Comparison of ENCODE assay signal across 25 cellular contexts in genomic region chr10:75762436-75762802, GRCh38.
DNase-seq lines count a peak whose midpoint lies in the region; ATAC-seq, FAIRE-seq and TF ChIP-seq lines count a peak whose summit lies in the region.
"Had no signal": no experiment of that assay in that cellular context is flagged by ENCODE, and none has a peak within 500 bp of the region (broad histone marks: within the 10 kb centered on the region; RNA-seq: fewer than 3 reads in every experiment).

No MANE protein-coding gene starts in this region.

- H4K20me1 ChIP-seq in PC-3 (ENCODE audit: low read length) (no peaks in the 10 kb centered on the region), HepG2 (ENCODE audit: insufficient read depth, low read length) (no peaks in the 10 kb centered on the region)

- 69% methylated on average over 2 of the region's 2 CpGs for WGBS in A549 (ENCODE audit: missing lambda C conversion rate)
- WGBS in HepG2 (ENCODE audit: low lambda C conversion rate): 71% methylated on average over 2 of the region's 2 CpGs
- 77% methylated on average over 2 of the region's 2 CpGs for WGBS in prostate gland

- FAIRE-seq in A549 (lab: Jason Lieb, UNC) (no peak), HepG2 (lab: Jason Lieb, UNC) (no peak)
- FAIRE-seq: GM12891, H1 had no signal

- BruUV-seq in PC-3 (replicated peaks; lab: Mats Ljungman, UMichigan): no TSS peak
- no TSS peak for BruUV-seq in HepG2 (replicated peaks; lab: Mats Ljungman, UMichigan)

- H3K4me3 ChIP-seq in A549 (no peak overlapping the region), PC-3 (ENCODE audit: low read length) (no peak overlapping the region), HepG2 (replicated peaks in 1 of 3; ENCODE audit: insufficient read depth in 1 of 3, low read depth in 2 of 3, low read length in 3 of 3) (no peak overlapping the region), prostate gland (no peak overlapping the region), lower lobe of right lung (no peak overlapping the region)
- H3K4me3 ChIP-seq: SK-N-MC had no signal

- H3K27me3 ChIP-seq in PC-3 (ENCODE audit: low read length) (peaks cover 24% of the 10 kb centered on the region; the same call in 1 of the 2 replicates), HepG2 (ENCODE audit: control insufficient read depth in 1 of 2, insufficient read depth in 2 of 2, low read length in 2 of 2) (no peaks in the 10 kb centered on the region), prostate gland (replicated peaks; ENCODE audit: insufficient read depth) (no peaks in the 10 kb centered on the region), lower lobe of right lung (ENCODE audit: low read depth) (no peaks in the 10 kb centered on the region)

- no peaks in the 10 kb centered on the region for H3F3A ChIP-seq in PC-3 (ENCODE audit: low read length, unreplicated experiment)

- H3K36me3 ChIP-seq in PC-3 (ENCODE audit: low read depth, low read length) (no peaks in the 10 kb centered on the region), HepG2 (replicated peaks in 1 of 2; ENCODE audit: control insufficient read depth in 1 of 2, insufficient read depth in 2 of 2, low read length in 2 of 2) (no peaks in the 10 kb centered on the region), prostate gland (no peaks in the 10 kb centered on the region), lower lobe of right lung (no peaks in the 10 kb centered on the region)

- no peak overlapping the region; a peak in 1 of 6 replicates for H3K27ac ChIP-seq in A549
- no peak overlapping the region for H3K27ac ChIP-seq in PC-3 (ENCODE audit: low read length)
- no peak overlapping the region for H3K27ac ChIP-seq in HepG2 (ENCODE audit: extremely low read length, insufficient read depth, low read length)
- no peak overlapping the region for H3K27ac ChIP-seq in prostate gland
- H3K27ac ChIP-seq in lower lobe of right lung: no peak overlapping the region
- H3K27ac ChIP-seq: SK-N-MC had no signal

- no peak for DNase-seq in A549 (ENCODE audit: low read depth in 1 of 2, low spot score in 1 of 2)
- DNase-seq in PC-3: peak; percentile 41
- no peak for DNase-seq in HepG2 (ENCODE audit: low spot score)
- DNase-seq in prostate gland (ENCODE audit: low spot score): peak; percentile 10
- DNase-seq in lower lobe of right lung: no peak
- DNase-seq: C1 segment of cervical spinal cord; CD4-positive, alpha-beta memory T cell; COR-L47; DMS79; EL; GDM1; HCEC 1CT; KBM-7; MM.1S; NCI-H2029; NCI-H2227 treated with DMSO at 0.1 percent for 48 hours; NCI-H526 treated with DMSO at 0.1 percent for 48 hours; SHP77 treated with DMSO at 0.1 percent for 48 hours; SW 1271 had no signal

- no peaks in the 10 kb centered on the region for H3K9me2 ChIP-seq in PC-3 (replicated peaks; ENCODE audit: low read length)

- TF ChIP-seq EP300 in A549 (IDR thresholded peaks at IDR 0.05) (no peak), HepG2 (IDR thresholded peaks at IDR 0.05; ENCODE audit: low read depth in 2 of 2, low read length in 2 of 2) (no peak), HepG2 (CRISPR knock-in tag; IDR thresholded peaks at IDR 0.05; ENCODE audit: borderline replicate concordance) (no peak)

- in situ Hi-C loops in HepG2 (cut with HindIII; ENCODE audit: extremely low pct_ligation_motif_present, low pct_unique_long_range_greater_than_20kb): no loop called here

- no peak for TF ChIP-seq RAD21 in A549 (conservative IDR thresholded peaks at IDR 0.05 in 1 of 2, IDR thresholded peaks at IDR 0.05 in 1 of 2)
- TF ChIP-seq RAD21 in HepG2 (CRISPR knock-in tag; IDR thresholded peaks at IDR 0.05): no peak

- intact Hi-C loops in PC-3 (cut with micrococcal nuclease) (no loop called here), HepG2 (cut with micrococcal nuclease; ENCODE audit: unreplicated experiment) (no loop called here), prostate gland (cut with DNase I) (no loop called here), lower lobe of right lung (cut with DNase I) (no loop called here)

- POLR2A ChIA-PET in A549 (lab: Yijun Ruan, JAX) (no interaction called here), PC-3 (lab: Charles Lee; ENCODE audit: unreplicated experiment) (no interaction called here), HepG2 (lab: Yijun Ruan, JAX) (interaction anchor here (2.1 kb wide), 1 partner anchor 14 kb away, joined by 5 read pairs; no protein-coding TSS in a partner anchor)

- no peak for TF ChIP-seq POLR2A in A549 (IDR thresholded peaks at IDR 0.05; ENCODE audit: low read length)
- no peak for TF ChIP-seq POLR2A in HepG2 (IDR thresholded peaks at IDR 0.05; ENCODE audit: insufficient read depth in 1 of 2, low read depth in 2 of 2, low read length in 2 of 2)
- no peak for TF ChIP-seq POLR2A in prostate gland (IDR thresholded peaks at IDR 0.05)

- H3K79me2 ChIP-seq in PC-3 (ENCODE audit: low read length) (no peaks in the 10 kb centered on the region), HepG2 (ENCODE audit: insufficient read depth, low read length) (no peaks in the 10 kb centered on the region)

- H3K4me1 ChIP-seq in A549 (peaks cover 38% of the 10 kb centered on the region), PC-3 (ENCODE audit: insufficient read depth, low read length) (peaks cover 13% of the 10 kb centered on the region), HepG2 (ENCODE audit: insufficient read depth, low read length) (peaks cover 49% of the 10 kb centered on the region), prostate gland (replicated peaks) (no peaks in the 10 kb centered on the region), lower lobe of right lung (no peaks in the 10 kb centered on the region)

- H3K4me2 ChIP-seq in A549: 0 out of 3 replicates have a peak overlapping the region, but pooled peaks have one; percentile 12
- H3K4me2 ChIP-seq in PC-3 (ENCODE audit: low read length): no peak overlapping the region
- no peak overlapping the region for H3K4me2 ChIP-seq in HepG2 (ENCODE audit: low read depth, low read length)

- H3K9me3 ChIP-seq in A549 (no peaks in the 10 kb centered on the region), PC-3 (ENCODE audit: low read length) (no peaks in the 10 kb centered on the region), HepG2 (ENCODE audit: low read length) (no peaks in the 10 kb centered on the region), prostate gland (no peaks in the 10 kb centered on the region), lower lobe of right lung (no peaks in the 10 kb centered on the region)

- no peak overlapping the region for H3K9ac ChIP-seq in PC-3 (ENCODE audit: low read length)
- no peak overlapping the region for H3K9ac ChIP-seq in HepG2 (ENCODE audit: insufficient read depth, low read depth, low read length)

- TF ChIP-seq CTCF in A549 (IDR thresholded peaks at IDR 0.05) (no peak), PC-3 (conservative IDR thresholded peaks at IDR 0.05; ENCODE audit: low read depth, low read length) (no peak), HepG2 (CRISPR knock-in tag; IDR thresholded peaks at IDR 0.05) (no peak), prostate gland (IDR thresholded peaks at IDR 0.05) (no peak), lower lobe of right lung (IDR thresholded peaks at IDR 0.05) (no peak)

- ATAC-seq in A549 (no peak), PC-3 (no peak), HepG2 (no peak), HG02759 (IDR thresholded peaks at IDR 0.05; ENCODE audit: unreplicated experiment) (no peak), HG03439 (IDR thresholded peaks at IDR 0.05; ENCODE audit: unreplicated experiment) (no peak), lower lobe of right lung (no peak)
- ATAC-seq: Panc1 had no signal

- H2AFZ ChIP-seq in PC-3 (ENCODE audit: low read length) (no peak overlapping the region), HepG2 (ENCODE audit: low read length) (no peak overlapping the region)

- CTCF ChIA-PET in A549 (lab: Yijun Ruan, JAX) (no interaction called here), PC-3 (lab: Charles Lee) (no interaction called here), HepG2 (lab: Yijun Ruan, JAX; ENCODE audit: low intra/inter-chr PET ratio, low total read pairs) (no interaction called here)

TF ChIP-seq in A549, 52 proteins besides CTCF, POLR2A, EP300 and RAD21 (continues in another document):
- no peak for TF ChIP-seq MAZ (IDR thresholded peaks at IDR 0.05; ENCODE audit: borderline replicate concordance, low read depth, low read length)
- TF ChIP-seq BCL3 (IDR thresholded peaks at IDR 0.05): no peak
- no peak for TF ChIP-seq CHD4 (IDR thresholded peaks at IDR 0.05; ENCODE audit: borderline replicate concordance)
- no peak for TF ChIP-seq FOSL2 (IDR thresholded peaks at IDR 0.05)
- no peak for TF ChIP-seq FOSL2 (CRISPR knock-in tag; IDR thresholded peaks at IDR 0.05)
- TF ChIP-seq CBX8 (IDR thresholded peaks at IDR 0.05): no peak
- no peak for TF ChIP-seq ESRRA (IDR thresholded peaks at IDR 0.05; ENCODE audit: borderline replicate concordance, low read length)
- no peak for TF ChIP-seq RCOR1 (IDR thresholded peaks at IDR 0.05; ENCODE audit: low read depth, low read length)

TF ChIP-seq in HepG2, 621 proteins besides CTCF, POLR2A, EP300 and RAD21 (continues in another document):
- TF ChIP-seq ARID5B (CRISPR knock-in tag; IDR thresholded peaks at IDR 0.05) (peak; percentile 23; the same call in 1 of the 2 replicates), HIVEP1 (CRISPR knock-in tag; IDR thresholded peaks at IDR 0.05) (no peak), GFI1 (CRISPR knock-in tag; IDR thresholded peaks at IDR 0.05; ENCODE audit: borderline replicate concordance) (peak; percentile 67; the same call in 1 of the 2 replicates), GATAD2A (CRISPR knock-in tag; IDR thresholded peaks at IDR 0.05) (peak; percentile 42; the same call in 1 of the 2 replicates)

Comparison
In these comparisons a context has a peak if more than half of its experiments do, and no peak if none do; other contexts are left out.
1. DNase-seq: peak in PC-3 (single experiment) and prostate gland (single experiment); none in A549 (0 of 2), HepG2 (single experiment) and lower lobe of right lung (single experiment).